1 cellular context compared by ENCODE assay signal in the genomic region with DNA sequence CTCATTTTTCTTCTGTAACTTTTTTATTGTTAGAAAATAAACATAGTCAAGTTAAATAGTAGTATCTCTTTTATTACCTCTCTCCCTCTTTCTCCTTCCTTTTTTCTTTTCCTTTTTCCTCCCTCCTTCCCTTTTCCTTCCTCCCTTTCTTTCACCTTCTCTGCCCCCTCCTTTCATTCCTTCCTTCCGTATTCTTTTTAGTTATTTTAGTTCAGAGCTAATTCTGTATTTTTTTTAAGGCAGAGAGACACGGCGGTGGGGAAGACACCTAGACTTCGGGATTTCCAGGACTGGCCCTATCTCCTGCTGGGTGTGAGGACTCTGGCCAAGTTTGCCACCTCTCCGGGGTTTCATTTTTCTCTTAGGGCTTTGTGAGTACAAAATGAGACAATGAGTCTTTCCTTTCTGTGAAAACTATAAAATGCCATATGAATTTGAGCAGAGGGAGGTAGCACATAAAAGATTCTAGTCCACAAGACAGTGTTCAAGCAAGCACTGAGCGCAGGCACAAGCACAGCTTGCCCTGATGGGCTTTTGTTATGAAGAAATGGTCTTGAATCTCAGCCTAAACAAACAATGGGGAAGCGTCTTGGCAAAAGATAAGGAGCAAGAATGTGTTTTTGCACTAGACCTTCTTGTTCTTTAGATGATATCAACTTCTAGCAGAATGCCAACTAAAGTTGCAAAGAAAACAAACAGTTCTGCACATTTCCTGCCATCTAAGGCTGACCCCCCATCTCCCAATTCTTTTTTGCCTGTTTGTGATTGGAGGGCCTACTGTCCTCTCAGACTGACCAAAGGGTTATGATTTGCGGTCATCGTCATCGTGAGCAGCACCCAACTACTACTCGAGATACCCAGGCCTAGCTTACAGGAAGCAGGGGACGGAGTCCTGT.
TF ChIP-seq lines count a peak whose summit lies in the region.

No MANE protein-coding gene starts in this region.

TF ChIP-seq in HepG2, 621 proteins besides CTCF, POLR2A, EP300 and RAD21 (continued from another document):
- no peak for TF ChIP-seq AKAP8 (CRISPR knock-in tag; IDR thresholded peaks at IDR 0.05)
- TF ChIP-seq ZNF44 (CRISPR knock-in tag; IDR thresholded peaks at IDR 0.05): no peak
- TF ChIP-seq, protein P1, sequence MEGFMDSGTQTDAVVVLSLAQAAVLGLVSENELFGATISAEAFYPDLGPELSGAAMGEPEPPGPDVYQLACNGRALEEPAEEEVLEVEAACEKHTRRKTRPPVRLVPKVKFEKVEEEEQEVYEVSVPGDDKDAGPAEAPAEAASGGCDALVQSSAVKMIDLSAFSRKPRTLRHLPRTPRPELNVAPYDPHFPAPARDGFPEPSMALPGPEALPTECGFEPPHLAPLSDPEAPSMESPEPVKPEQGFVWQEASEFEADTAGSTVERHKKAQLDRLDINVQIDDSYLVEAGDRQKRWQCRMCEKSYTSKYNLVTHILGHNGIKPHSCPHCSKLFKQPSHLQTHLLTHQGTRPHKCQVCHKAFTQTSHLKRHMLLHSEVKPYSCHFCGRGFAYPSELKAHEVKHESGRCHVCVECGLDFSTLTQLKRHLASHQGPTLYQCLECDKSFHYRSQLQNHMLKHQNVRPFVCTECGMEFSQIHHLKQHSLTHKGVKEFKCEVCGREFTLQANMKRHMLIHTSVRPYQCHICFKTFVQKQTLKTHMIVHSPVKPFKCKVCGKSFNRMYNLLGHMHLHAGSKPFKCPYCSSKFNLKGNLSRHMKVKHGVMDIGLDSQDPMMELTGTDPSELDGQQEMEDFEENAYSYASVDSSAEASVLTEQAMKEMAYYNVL (CRISPR knock-in tag; IDR thresholded peaks at IDR 0.05; ENCODE audit: borderline replicate concordance): no peak
